In genomic region chr1:31926846-31927660, GRCh38 we compare ENCODE assay signal across 7 cellular contexts. TPM values are rescaled to one million over a fixed set of nuclear protein-coding genes. Genes with fewer than 3 reads are reported as not detected.
A peak's percentile ranks its signal among the peaks of the same experiment; 100 is the strongest.
DNase-seq lines count a peak whose midpoint lies in the region; ATAC-seq, FAIRE-seq and TF ChIP-seq lines count a peak whose summit lies in the region.

No MANE protein-coding gene starts in this region.

- no peaks in the 10 kb centered on the region for H3K27me3 ChIP-seq in gastrocnemius medialis

- intact Hi-C loops in gastrocnemius medialis (cut with DNase I; ENCODE audit: low total_unique reads), result loop anchor here (5.0 kb wide), 2 partner anchors 145 to 285 kb away; partner anchors contain the start of genes PEF1 and TMEM39B
- intact Hi-C loops in left colon (cut with DNase I, micrococcal nuclease), result no loop called here

- H3K36me3 ChIP-seq in gastrocnemius medialis, result no peaks in the 10 kb centered on the region

- H3K4me1 ChIP-seq in gastrocnemius medialis, result peaks cover 87 to 94% of the 10 kb centered on the region in 2 donors

- H3K9me3 Mint-ChIP-seq in brain, result peaks cover 0 to under 1% (median 0%) of the 10 kb centered on the region in 5 experiments

- peak overlapping the region; percentile 49 to 99 (median 98) for H3K27ac ChIP-seq in gastrocnemius medialis

- peaks cover 3% of the 10 kb centered on the region for H3K27me3 Mint-ChIP-seq in brain

- no peak for DNase-seq in GM12891 (ENCODE audit: insufficient read length, low spot score)
- DNase-seq in NCI-H187 treated with DMSO at 0.1 percent for 48 hours (lab: John Stamatoyannopoulos, UW), result peak; percentile 74
- DNase-seq in gastrocnemius medialis, result no peak
- no peak for DNase-seq in stimulated activated CD4-positive, alpha-beta T cell treated with anti-CD3 and anti-CD28 coated beads, Interleukin-2, amount 100 ng/mL, for 48 hours
- DNase-seq in left colon, result no peak
- no peak for DNase-seq in hepatic stellate cell (ENCODE audit: low spot score)

- H3K36me3 Mint-ChIP-seq in brain, result peaks cover 10% of the 10 kb centered on the region

- peak; percentile 58 for FAIRE-seq in GM12891 (lab: Jason Lieb, UNC)

- peak overlapping the region in 4 of 5 experiments; percentile 3 to 31 (median 12) for H3K27ac Mint-ChIP-seq in brain

- no peak for TF ChIP-seq CTCF in brain (conservative IDR thresholded peaks at IDR 0.05)
- TF ChIP-seq CTCF in gastrocnemius medialis (IDR thresholded peaks at IDR 0.05 in 4 of 5, conservative IDR thresholded peaks at IDR 0.05 in 1 of 5), result no peak

- ATAC-seq in gastrocnemius medialis, result no peak
- ATAC-seq in left colon, result no peak

- peak overlapping the region in 4 of 5 experiments; percentile 2 to 29 (median 22) for H3K4me3 Mint-ChIP-seq in brain

- no peaks in the 10 kb centered on the region for H3K9me3 ChIP-seq in gastrocnemius medialis

- peaks cover 90% of the 10 kb centered on the region for H3K4me1 Mint-ChIP-seq in brain

- in situ Hi-C loops in gastrocnemius medialis (cut with MboI; ENCODE audit: low sequenced_read_pairs in 4 of 4), result no loop called here

- no peak overlapping the region for H3K4me3 ChIP-seq in gastrocnemius medialis

- TF ChIP-seq POLR2A in GM12891 (IDR thresholded peaks at IDR 0.05; ENCODE audit: low read depth, low read length) (no peak), gastrocnemius medialis (IDR thresholded peaks at IDR 0.05) (no peak)

TF ChIP-seq in GM12891, 5 proteins besides CTCF, POLR2A, EP300 and RAD21:
- TF ChIP-seq SPI1 (IDR thresholded peaks at IDR 0.05; ENCODE audit: low read depth, low read length) (no peak), POU2F2 (IDR thresholded peaks at IDR 0.05; ENCODE audit: low read depth, low read length) (no peak), TAF1 (IDR thresholded peaks at IDR 0.05; ENCODE audit: low read depth, low read length) (no peak), PAX5 (IDR thresholded peaks at IDR 0.05; ENCODE audit: insufficient read depth, low read length, severe bottlenecking) (no peak), POLR2AphosphoS5 (IDR thresholded peaks at IDR 0.05; ENCODE audit: low read depth, low read length) (no peak)

RNA-seq across cellular contexts. Expression of gene PTP4A2, which starts 11.1 kb away (rescaled TPM):
- 213 TPM for polyA plus RNA-seq in GM12891 (2012; ENCODE audit: low read depth, missing spikeins)
- 165 TPM for polyA plus RNA-seq in brain (ENCODE audit: insufficient read depth, low read depth, low replicate concordance)
- total RNA-seq in gastrocnemius medialis (100 to 1,000 TPM; 294 to 522 (median 353) TPM), left colon (100 to 1,000 TPM; 265 to 271 TPM)
